In the genomic region with DNA sequence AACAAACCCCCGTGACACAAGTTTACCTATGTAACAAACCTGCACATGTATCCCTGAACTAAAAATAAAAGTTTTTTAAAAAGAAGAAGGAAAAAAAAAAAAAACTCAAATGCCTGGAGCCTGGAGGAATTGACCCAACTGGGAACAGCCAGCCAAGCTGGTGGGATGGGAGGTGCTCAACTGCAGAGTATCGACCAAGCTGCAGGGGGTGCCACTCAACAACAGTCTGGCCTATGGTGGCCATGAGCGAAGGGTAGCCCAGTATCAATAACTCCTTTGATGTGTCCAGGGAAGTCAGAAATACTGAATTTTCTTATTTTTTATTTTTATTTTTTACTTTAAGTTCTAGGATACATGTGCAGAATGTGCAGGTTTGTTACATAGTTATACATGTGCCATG, we compare ENCODE assay signal across 26 cellular contexts.
"Had no signal": no experiment of that assay in that cellular context is flagged by ENCODE, and none has a peak within 500 bp of the region (broad histone marks: within the 10 kb centered on the region; RNA-seq: fewer than 3 reads in every experiment).

No MANE protein-coding gene starts in this region.

- H3K27me3 ChIP-seq: esophagus squamous epithelium, neural progenitor cell, spleen, tibial nerve had no signal

- H2AFZ ChIP-seq: neural progenitor cell had no signal

- H3K9me3 ChIP-seq: esophagus squamous epithelium had no signal

- H3K36me3 Mint-ChIP-seq: activated naive CD4-positive, alpha-beta T cell treated with anti-CD3 and anti-CD28 coated beads, Interleukin-2, amount 50 U/mL, for 24 hours; neural progenitor cell had no signal

- H3K9me3 Mint-ChIP-seq: neural progenitor cell had no signal

- H3K4me2 ChIP-seq: neural progenitor cell had no signal

- H3K4me3 ChIP-seq: esophagus squamous epithelium, neural progenitor cell, spleen, tibial nerve had no signal

- H3K27me3 Mint-ChIP-seq: activated CD4-positive, alpha-beta memory T cell treated with anti-CD3 and anti-CD28 coated beads, Interleukin-2, amount 10 ng/mL, durations not matched to agents 7 days and 5 days; activated CD4-positive, alpha-beta T cell treated with anti-CD3 and anti-CD28 coated beads, Interleukin-2, amount 10 ng/mL, durations not matched to agents 7 days and 5 days; activated naive CD4-positive, alpha-beta T cell treated with anti-CD3 and anti-CD28 coated beads, Interleukin-2, amount 50 U/mL, for 24 hours; activated naive CD8-positive, alpha-beta T cell treated with anti-CD3 and anti-CD28 coated beads, Interleukin-2, amount 50 U/mL, for 24 hours; activated T-cell treated with anti-CD3 and anti-CD28 coated beads, Interleukin-2, amount 50 U/mL, for 24 hours; dendritic cell treated with granulocyte-macrophage colony-stimulating factor and Interleukin-4, amounts not matched to agents 40 ng/mL and 50 ng/mL, for 4 days had no signal

- H3K36me3 ChIP-seq: esophagus squamous epithelium, neural progenitor cell, spleen, tibial nerve had no signal

- DNase-seq: activated CD4-positive, alpha-beta memory T cell treated with anti-CD3 and anti-CD28 coated beads, Interleukin-2, amount 10 ng/mL, durations not matched to agents 7 days and 5 days; activated CD4-positive, alpha-beta T cell treated with anti-CD3 and anti-CD28 coated beads for 1 hour; activated CD4-positive, alpha-beta T cell treated with anti-CD3 and anti-CD28 coated beads, Interleukin-2, amount 10 ng/mL, durations not matched to agents 7 days and 5 days; activated CD8-positive, alpha-beta memory T cell treated with anti-CD3 and anti-CD28 coated beads, Interleukin-2, amount 50 U/mL, for 48 hours; activated gamma-delta T cell treated with Interleukin-2 at 50 U/mL for 16 hours; activated naive CD8-positive, alpha-beta T cell treated with anti-CD3 and anti-CD28 coated beads, Interleukin-2, amount 50 U/mL, for 24 hours; activated T-cell treated with anti-CD3 and anti-CD28 coated beads, Interleukin-2, amount 50 U/mL, for 24 hours; amygdala; caudate nucleus; esophagus squamous epithelium; immature natural killer cell; kidney; left colon; natural killer cell; occipital lobe; posterior cingulate gyrus; right cardiac atrium; spleen; stimulated activated naive CD4-positive, alpha-beta T cell treated with Interleukin-2 at 50 U/mL for 16 hours; T-helper 9 cell had no signal

- H3K27ac ChIP-seq: epithelial cell of prostate, esophagus squamous epithelium, neural progenitor cell, spleen, tibial nerve had no signal

- H3K27ac Mint-ChIP-seq: activated CD4-positive, alpha-beta memory T cell treated with anti-CD3 and anti-CD28 coated beads, Interleukin-2, amount 10 ng/mL, durations not matched to agents 7 days and 5 days; activated CD4-positive, alpha-beta T cell treated with anti-CD3 and anti-CD28 coated beads, Interleukin-2, amount 10 ng/mL, durations not matched to agents 7 days and 5 days; activated naive CD4-positive, alpha-beta T cell treated with anti-CD3 and anti-CD28 coated beads, Interleukin-2, amount 50 U/mL, for 24 hours; activated naive CD8-positive, alpha-beta T cell treated with anti-CD3 and anti-CD28 coated beads, Interleukin-2, amount 50 U/mL, for 24 hours; activated T-cell treated with anti-CD3 and anti-CD28 coated beads, Interleukin-2, amount 50 U/mL, for 24 hours; dendritic cell treated with granulocyte-macrophage colony-stimulating factor and Interleukin-4, amounts not matched to agents 40 ng/mL and 50 ng/mL, for 4 days; immature natural killer cell; natural killer cell; neural progenitor cell; T-helper 1 cell treated with Interleukin-12 subunit alpha and Interleukin-12 subunit beta and Interleukin-4 antibody, amounts not matched to agents 30 μg/mL and 1 μg/mL, for 36 hours had no signal

- H3K9ac ChIP-seq: neural progenitor cell had no signal

- H3K4me3 Mint-ChIP-seq: activated CD4-positive, alpha-beta memory T cell treated with anti-CD3 and anti-CD28 coated beads, Interleukin-2, amount 10 ng/mL, durations not matched to agents 7 days and 5 days; activated CD4-positive, alpha-beta T cell treated with anti-CD3 and anti-CD28 coated beads, Interleukin-2, amount 10 ng/mL, durations not matched to agents 7 days and 5 days; activated naive CD4-positive, alpha-beta T cell treated with anti-CD3 and anti-CD28 coated beads, Interleukin-2, amount 50 U/mL, for 24 hours; activated naive CD8-positive, alpha-beta T cell treated with anti-CD3 and anti-CD28 coated beads, Interleukin-2, amount 50 U/mL, for 24 hours; activated T-cell treated with anti-CD3 and anti-CD28 coated beads, Interleukin-2, amount 50 U/mL, for 24 hours; dendritic cell treated with granulocyte-macrophage colony-stimulating factor and Interleukin-4, amounts not matched to agents 40 ng/mL and 50 ng/mL, for 4 days; immature natural killer cell; natural killer cell; neural progenitor cell; T-helper 1 cell treated with Interleukin-12 subunit alpha and Interleukin-12 subunit beta and Interleukin-4 antibody, amounts not matched to agents 30 μg/mL and 1 μg/mL, for 36 hours had no signal

- H3K4me1 ChIP-seq: esophagus squamous epithelium, spleen, tibial nerve had no signal

- H3K4me1 Mint-ChIP-seq: activated CD4-positive, alpha-beta memory T cell treated with anti-CD3 and anti-CD28 coated beads, Interleukin-2, amount 10 ng/mL, durations not matched to agents 7 days and 5 days; activated CD4-positive, alpha-beta T cell treated with anti-CD3 and anti-CD28 coated beads, Interleukin-2, amount 10 ng/mL, durations not matched to agents 7 days and 5 days; activated naive CD4-positive, alpha-beta T cell treated with anti-CD3 and anti-CD28 coated beads, Interleukin-2, amount 50 U/mL, for 24 hours; activated naive CD8-positive, alpha-beta T cell treated with anti-CD3 and anti-CD28 coated beads, Interleukin-2, amount 50 U/mL, for 24 hours; immature natural killer cell; natural killer cell; neural progenitor cell had no signal
